Comparison of ENCODE assay signal across 10 cellular contexts in the genomic region with DNA sequence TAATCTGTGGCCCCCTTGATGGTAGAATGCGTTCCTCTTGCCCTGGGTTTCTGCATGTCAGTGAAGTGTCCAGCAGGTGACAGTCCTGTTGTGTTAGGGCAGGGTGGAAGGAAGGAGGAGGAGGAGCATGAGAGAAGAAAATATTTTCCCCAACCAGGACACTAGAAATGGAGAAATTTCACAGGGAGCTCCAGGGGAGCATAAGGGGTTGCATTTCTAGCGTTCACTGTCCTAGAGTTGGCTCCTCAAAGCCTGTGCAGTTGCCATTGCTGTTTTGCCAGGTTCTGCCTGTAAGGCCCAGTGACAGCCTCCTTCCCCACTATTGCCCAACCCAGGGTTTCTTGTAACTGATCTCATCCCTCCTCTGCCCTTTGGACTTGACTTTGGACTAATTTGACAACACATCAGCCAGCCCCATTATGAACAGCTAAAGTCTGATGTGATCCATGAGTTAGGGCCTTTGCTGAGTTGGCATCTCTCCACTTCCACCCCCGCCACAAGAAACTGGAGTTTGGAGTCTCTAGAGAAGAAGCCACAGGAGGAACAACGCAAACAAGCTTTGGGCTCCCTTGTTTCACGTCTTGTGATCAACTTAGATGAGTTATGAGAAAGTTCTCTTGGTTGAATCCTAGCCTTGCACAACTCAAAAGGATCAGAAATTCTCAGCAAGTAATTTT. TPM values are rescaled to one million over a fixed set of nuclear protein-coding genes. Genes with fewer than 3 reads are reported as not detected.
DNase-seq lines count a peak whose midpoint lies in the region; ATAC-seq and TF ChIP-seq lines count a peak whose summit lies in the region.
"Had no signal": no experiment of that assay in that cellular context is flagged by ENCODE, and none has a peak within 500 bp of the region (broad histone marks: within the 10 kb centered on the region; RNA-seq: fewer than 3 reads in every experiment).

No MANE protein-coding gene starts in this region.

- TF ChIP-seq CTCF in coronary artery (IDR thresholded peaks at IDR 0.05) (no peak), spleen (IDR thresholded peaks at IDR 0.05 in 8 of 11, conservative IDR thresholded peaks at IDR 0.05 in 3 of 11) (no peak)

- no peak for TF ChIP-seq POLR2A in spleen (IDR thresholded peaks at IDR 0.05)

- H3K9me3 ChIP-seq in spleen: no peaks in the 10 kb centered on the region

- 78 to 87% (median 83%) methylated on average over 5 of the region's 5 CpGs for WGBS in spleen, 5 donors

- intact Hi-C loops in spleen (cut with DNase I; ENCODE audit: low total_unique reads): no loop called here

- no peaks in the 10 kb centered on the region for H3K36me3 ChIP-seq in spleen

- H3K27ac ChIP-seq in coronary artery (peak overlapping the region in 1 of 2 donors; percentile 75), spleen (peak overlapping the region in 5 of 8 donors; percentile 15 to 46 (median 36))

- H3K4me1 ChIP-seq in spleen: no peaks in the 10 kb centered on the region

- ATAC-seq in GM21723 (IDR thresholded peaks at IDR 0.05; ENCODE audit: unreplicated experiment): no peak
- ATAC-seq: activated CD8-positive, alpha-beta memory T cell treated with anti-CD3 and anti-CD28 coated beads, Interleukin-2, amount 10 ng/mL, durations not matched to agents 7 days and 5 days had no signal

- no peaks in the 10 kb centered on the region for H3K27me3 ChIP-seq in spleen (replicated peaks in 1 of 7)

- H3K4me3 ChIP-seq in coronary artery: peak overlapping the region; percentile 0
- H3K4me3 ChIP-seq in spleen: no peak overlapping the region

- peak; percentile 42 for DNase-seq in HuH-7 (ENCODE audit: low spot score)
- DNase-seq in coronary artery (ENCODE audit: low spot score): no peak
- peak; percentile 38 for DNase-seq in left kidney (ENCODE audit: low read depth, low spot score)
- no peak for DNase-seq in spleen
- no peak for DNase-seq in NCI-H146 (lab: John Stamatoyannopoulos, UW)
- no peak for DNase-seq in effector CD4-positive, alpha-beta T cell
- no peak for DNase-seq in stimulated activated CD4-positive, alpha-beta T cell treated with anti-CD3 and anti-CD28 coated beads, Interleukin-1b, Interleukin-23, amount 100 ng/mL, for 48 hours
- DNase-seq: activated CD8-positive, alpha-beta memory T cell treated with anti-CD3 and anti-CD28 coated beads, Interleukin-2, amount 10 ng/mL, durations not matched to agents 7 days and 5 days; NCI-H1930 had no signal

RNA-seq across cellular contexts. Expression of gene FAM50B, which starts 14.0 kb away (rescaled TPM):
- 10 to 100 TPM in 2 of 7 donors, 1 to 10 TPM in 5; 7.3 to 11.8 (median 8.4) TPM for total RNA-seq in spleen
- polyA plus RNA-seq in spleen: 10 to 100 TPM in 2 of 3 donors, 1 to 10 TPM in 1; 6.6 to 13.3 (median 11.7) TPM

Comparison
In these comparisons a context has a peak if more than half of its experiments do, and no peak if none do; other contexts are left out.
1. DNase-seq: peak in HuH-7 (single experiment) and left kidney (single experiment); none in coronary artery (single experiment), spleen (single experiment), NCI-H146 (single experiment), effector CD4-positive, alpha-beta T cell (single experiment) and stimulated activated CD4-positive, alpha-beta T cell treated with anti-CD3 and anti-CD28 coated beads, Interleukin-1b, Interleukin-23, amount 100 ng/mL, for 48 hours (single experiment).